1 cellular context compared by ENCODE assay signal in genomic region chr5:119468286-119468685, GRCh38.
TF ChIP-seq lines count a peak whose summit lies in the region.

No MANE protein-coding gene starts in this region.

TF ChIP-seq in HepG2, 621 proteins besides CTCF, POLR2A, EP300 and RAD21 (continued from another document):
- no peak for TF ChIP-seq ZNF687 (CRISPR knock-in tag; IDR thresholded peaks at IDR 0.05)
- no peak for TF ChIP-seq ZNF30 (CRISPR knock-in tag; IDR thresholded peaks at IDR 0.05)
- TF ChIP-seq CEBPB (IDR thresholded peaks at IDR 0.05; ENCODE audit: borderline replicate concordance, low read depth, low read length), result no peak
- no peak for TF ChIP-seq ZNF556 (CRISPR knock-in tag; IDR thresholded peaks at IDR 0.05; ENCODE audit: borderline replicate concordance)
- TF ChIP-seq MZF1 (CRISPR knock-in tag; IDR thresholded peaks at IDR 0.05; ENCODE audit: borderline replicate concordance), result no peak
TF ChIP-seq in HepG2: peak in this region for 1.
